In the genomic region with DNA sequence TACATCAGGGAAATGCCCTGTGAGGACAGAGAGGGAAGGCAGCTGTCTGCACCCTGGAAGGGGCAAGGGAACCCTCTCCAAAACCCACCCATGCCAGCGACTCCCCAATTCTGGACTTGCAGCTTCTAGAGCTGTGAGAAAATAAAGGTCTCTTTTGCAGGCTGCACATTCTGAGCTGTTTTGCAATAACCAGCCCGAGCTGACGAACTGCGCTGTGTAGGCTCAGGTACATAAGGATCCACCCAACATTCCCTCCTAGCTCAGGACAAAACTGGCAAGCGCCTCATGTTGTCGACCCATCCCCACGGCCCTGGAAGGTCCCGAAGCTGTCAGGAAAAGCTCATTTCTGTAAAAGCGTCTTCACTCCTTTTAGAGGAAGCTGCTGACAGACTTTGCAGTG, we compare ENCODE assay signal across 1 cellular context.
TF ChIP-seq lines count a peak whose summit lies in the region.

No MANE protein-coding gene starts in this region.

TF ChIP-seq in WTC11, 78 proteins besides CTCF, POLR2A, EP300 and RAD21 (continued from another document):
- TF ChIP-seq, protein P1, sequence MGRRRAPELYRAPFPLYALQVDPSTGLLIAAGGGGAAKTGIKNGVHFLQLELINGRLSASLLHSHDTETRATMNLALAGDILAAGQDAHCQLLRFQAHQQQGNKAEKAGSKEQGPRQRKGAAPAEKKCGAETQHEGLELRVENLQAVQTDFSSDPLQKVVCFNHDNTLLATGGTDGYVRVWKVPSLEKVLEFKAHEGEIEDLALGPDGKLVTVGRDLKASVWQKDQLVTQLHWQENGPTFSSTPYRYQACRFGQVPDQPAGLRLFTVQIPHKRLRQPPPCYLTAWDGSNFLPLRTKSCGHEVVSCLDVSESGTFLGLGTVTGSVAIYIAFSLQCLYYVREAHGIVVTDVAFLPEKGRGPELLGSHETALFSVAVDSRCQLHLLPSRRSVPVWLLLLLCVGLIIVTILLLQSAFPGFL (CRISPR knock-in tag; IDR thresholded peaks at IDR 0.05; ENCODE audit: borderline replicate concordance), result no peak
- TF ChIP-seq, protein P2, sequence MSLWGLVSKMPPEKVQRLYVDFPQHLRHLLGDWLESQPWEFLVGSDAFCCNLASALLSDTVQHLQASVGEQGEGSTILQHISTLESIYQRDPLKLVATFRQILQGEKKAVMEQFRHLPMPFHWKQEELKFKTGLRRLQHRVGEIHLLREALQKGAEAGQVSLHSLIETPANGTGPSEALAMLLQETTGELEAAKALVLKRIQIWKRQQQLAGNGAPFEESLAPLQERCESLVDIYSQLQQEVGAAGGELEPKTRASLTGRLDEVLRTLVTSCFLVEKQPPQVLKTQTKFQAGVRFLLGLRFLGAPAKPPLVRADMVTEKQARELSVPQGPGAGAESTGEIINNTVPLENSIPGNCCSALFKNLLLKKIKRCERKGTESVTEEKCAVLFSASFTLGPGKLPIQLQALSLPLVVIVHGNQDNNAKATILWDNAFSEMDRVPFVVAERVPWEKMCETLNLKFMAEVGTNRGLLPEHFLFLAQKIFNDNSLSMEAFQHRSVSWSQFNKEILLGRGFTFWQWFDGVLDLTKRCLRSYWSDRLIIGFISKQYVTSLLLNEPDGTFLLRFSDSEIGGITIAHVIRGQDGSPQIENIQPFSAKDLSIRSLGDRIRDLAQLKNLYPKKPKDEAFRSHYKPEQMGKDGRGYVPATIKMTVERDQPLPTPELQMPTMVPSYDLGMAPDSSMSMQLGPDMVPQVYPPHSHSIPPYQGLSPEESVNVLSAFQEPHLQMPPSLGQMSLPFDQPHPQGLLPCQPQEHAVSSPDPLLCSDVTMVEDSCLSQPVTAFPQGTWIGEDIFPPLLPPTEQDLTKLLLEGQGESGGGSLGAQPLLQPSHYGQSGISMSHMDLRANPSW (CRISPR knock-in tag; conservative IDR thresholded peaks at IDR 0.05; ENCODE audit: low read depth), result no peak
- TF ChIP-seq, protein P3, sequence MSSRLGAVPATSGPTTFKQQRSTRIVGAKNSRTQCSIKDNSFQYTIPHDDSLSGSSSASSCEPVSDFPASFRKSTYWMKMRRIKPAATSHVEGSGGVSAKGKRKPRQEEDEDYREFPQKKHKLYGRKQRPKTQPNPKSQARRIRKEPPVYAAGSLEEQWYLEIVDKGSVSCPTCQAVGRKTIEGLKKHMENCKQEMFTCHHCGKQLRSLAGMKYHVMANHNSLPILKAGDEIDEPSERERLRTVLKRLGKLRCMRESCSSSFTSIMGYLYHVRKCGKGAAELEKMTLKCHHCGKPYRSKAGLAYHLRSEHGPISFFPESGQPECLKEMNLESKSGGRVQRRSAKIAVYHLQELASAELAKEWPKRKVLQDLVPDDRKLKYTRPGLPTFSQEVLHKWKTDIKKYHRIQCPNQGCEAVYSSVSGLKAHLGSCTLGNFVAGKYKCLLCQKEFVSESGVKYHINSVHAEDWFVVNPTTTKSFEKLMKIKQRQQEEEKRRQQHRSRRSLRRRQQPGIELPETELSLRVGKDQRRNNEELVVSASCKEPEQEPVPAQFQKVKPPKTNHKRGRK (CRISPR knock-in tag; IDR thresholded peaks at IDR 0.05; ENCODE audit: borderline replicate concordance), result no peak
- TF ChIP-seq, protein P4, sequence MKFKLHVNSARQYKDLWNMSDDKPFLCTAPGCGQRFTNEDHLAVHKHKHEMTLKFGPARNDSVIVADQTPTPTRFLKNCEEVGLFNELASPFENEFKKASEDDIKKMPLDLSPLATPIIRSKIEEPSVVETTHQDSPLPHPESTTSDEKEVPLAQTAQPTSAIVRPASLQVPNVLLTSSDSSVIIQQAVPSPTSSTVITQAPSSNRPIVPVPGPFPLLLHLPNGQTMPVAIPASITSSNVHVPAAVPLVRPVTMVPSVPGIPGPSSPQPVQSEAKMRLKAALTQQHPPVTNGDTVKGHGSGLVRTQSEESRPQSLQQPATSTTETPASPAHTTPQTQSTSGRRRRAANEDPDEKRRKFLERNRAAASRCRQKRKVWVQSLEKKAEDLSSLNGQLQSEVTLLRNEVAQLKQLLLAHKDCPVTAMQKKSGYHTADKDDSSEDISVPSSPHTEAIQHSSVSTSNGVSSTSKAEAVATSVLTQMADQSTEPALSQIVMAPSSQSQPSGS (CRISPR knock-in tag; IDR thresholded peaks at IDR 0.05; ENCODE audit: borderline replicate concordance, low read depth), result no peak
- TF ChIP-seq CBFB (CRISPR knock-in tag; IDR thresholded peaks at IDR 0.05; ENCODE audit: low read depth) (no peak), ZNF317 (CRISPR knock-in tag; IDR thresholded peaks at IDR 0.05; ENCODE audit: borderline replicate concordance, low read depth) (no peak), HMGA2 (CRISPR knock-in tag; IDR thresholded peaks at IDR 0.05) (no peak), SMAD4 (CRISPR knock-in tag; IDR thresholded peaks at IDR 0.05) (no peak), CREM (CRISPR knock-in tag; IDR thresholded peaks at IDR 0.05) (no peak), EMX1 (CRISPR knock-in tag; IDR thresholded peaks at IDR 0.05) (no peak), ZNF416 (CRISPR knock-in tag; IDR thresholded peaks at IDR 0.05) (no peak)
- TF ChIP-seq, protein P5, sequence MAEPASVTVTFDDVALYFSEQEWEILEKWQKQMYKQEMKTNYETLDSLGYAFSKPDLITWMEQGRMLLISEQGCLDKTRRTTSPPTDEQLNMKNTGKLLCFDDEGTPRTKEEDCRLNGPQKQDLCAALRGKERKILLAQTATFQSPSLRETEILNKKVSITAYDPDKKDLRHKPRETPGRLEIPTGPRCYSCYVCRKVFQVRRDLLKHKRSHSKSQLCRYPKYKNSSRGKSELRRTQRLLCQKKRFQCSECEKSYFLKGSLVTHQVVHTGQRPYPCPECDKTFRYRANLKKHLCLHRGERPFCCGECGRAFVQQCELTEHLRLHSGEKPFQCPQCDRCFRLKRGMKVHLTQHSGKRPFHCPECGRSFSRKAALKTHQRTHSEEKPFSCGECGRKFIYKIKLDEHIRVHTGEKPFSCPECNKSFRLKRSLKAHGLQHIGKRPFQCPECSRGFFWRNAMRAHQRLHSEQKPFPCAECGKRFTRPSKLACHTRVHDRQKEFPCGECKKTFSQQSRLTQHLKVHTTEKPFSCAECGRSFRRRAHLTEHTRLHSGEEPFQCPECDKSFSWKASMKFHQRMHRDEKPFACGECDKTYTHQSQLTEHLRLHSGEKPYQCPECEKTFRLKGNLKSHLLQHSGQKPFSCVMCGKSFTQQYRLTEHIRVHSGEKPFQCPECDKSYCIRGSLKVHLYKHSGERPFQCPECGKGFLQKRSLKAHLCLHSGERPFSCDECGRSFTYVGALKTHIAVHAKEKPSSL (CRISPR knock-in tag; conservative IDR thresholded peaks at IDR 0.05), result no peak
- TF ChIP-seq, protein P6, sequence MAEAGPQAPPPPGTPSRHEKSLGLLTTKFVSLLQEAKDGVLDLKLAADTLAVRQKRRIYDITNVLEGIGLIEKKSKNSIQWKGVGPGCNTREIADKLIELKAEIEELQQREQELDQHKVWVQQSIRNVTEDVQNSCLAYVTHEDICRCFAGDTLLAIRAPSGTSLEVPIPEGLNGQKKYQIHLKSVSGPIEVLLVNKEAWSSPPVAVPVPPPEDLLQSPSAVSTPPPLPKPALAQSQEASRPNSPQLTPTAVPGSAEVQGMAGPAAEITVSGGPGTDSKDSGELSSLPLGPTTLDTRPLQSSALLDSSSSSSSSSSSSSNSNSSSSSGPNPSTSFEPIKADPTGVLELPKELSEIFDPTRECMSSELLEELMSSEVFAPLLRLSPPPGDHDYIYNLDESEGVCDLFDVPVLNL (CRISPR knock-in tag; IDR thresholded peaks at IDR 0.05; ENCODE audit: borderline replicate concordance, low read depth), result no peak
